ENCODE assay signal across 11 cellular contexts in genomic region chr12:124527861-124528561, GRCh38. TPM values are rescaled to one million over a fixed set of nuclear protein-coding genes. Genes with fewer than 3 reads are reported as not detected.
DNase-seq lines count a peak whose midpoint lies in the region; ATAC-seq and TF ChIP-seq lines count a peak whose summit lies in the region.
"Had no signal": no experiment of that assay in that cellular context is flagged by ENCODE, and none has a peak within 500 bp of the region (broad histone marks: within the 10 kb centered on the region; RNA-seq: fewer than 3 reads in every experiment).

No MANE protein-coding gene starts in this region.

- no peak for TF ChIP-seq CTCF in Panc1 (IDR thresholded peaks at IDR 0.05)
- TF ChIP-seq CTCF in foreskin fibroblast (IDR thresholded peaks at IDR 0.05; ENCODE audit: low read depth, low read length): peak; percentile 2

- no peaks in the 10 kb centered on the region for H3K27me3 ChIP-seq in Panc1 (ENCODE audit: control insufficient read depth, insufficient read depth, low read length)
- H3K27me3 ChIP-seq in skeletal muscle tissue (ENCODE audit: control insufficient read depth in 3 of 3, insufficient read depth in 3 of 3, low read length in 3 of 3): no peaks in the 10 kb centered on the region
- H3K27me3 ChIP-seq: body of pancreas had no signal

- POLR2A ChIA-PET in Panc1 (lab: Charles Lee): no interaction called here

- CTCF ChIA-PET in Panc1 (lab: Charles Lee): no interaction called here

- peak; percentile 31 for ATAC-seq in Panc1
- ATAC-seq: body of pancreas; naive thymus-derived CD4-positive, alpha-beta T cell had no signal

- H3K9me3 ChIP-seq in Panc1 (ENCODE audit: control insufficient read depth, insufficient read depth, low read depth, low read length): no peaks in the 10 kb centered on the region
- no peaks in the 10 kb centered on the region for H3K9me3 ChIP-seq in skeletal muscle tissue (ENCODE audit: control insufficient read depth in 3 of 3, low read length in 3 of 3)
- H3K9me3 ChIP-seq: body of pancreas had no signal

- no peak overlapping the region for H3K4me3 ChIP-seq in Panc1 (ENCODE audit: low read depth in 2 of 2, low read length in 2 of 2)
- H3K4me3 ChIP-seq in foreskin fibroblast (ENCODE audit: low read depth in 1 of 2, low read length in 2 of 2): no peak overlapping the region
- no peak overlapping the region for H3K4me3 ChIP-seq in skeletal muscle tissue (ENCODE audit: low read length in 3 of 3)
- H3K4me3 ChIP-seq: body of pancreas had no signal

- H3K36me3 ChIP-seq in Panc1 (ENCODE audit: control insufficient read depth, insufficient read depth, low read length) (no peaks in the 10 kb centered on the region), skeletal muscle tissue (ENCODE audit: control insufficient read depth in 3 of 3, insufficient read depth in 3 of 3, low read length in 3 of 3) (peaks cover 0 to 2% (median 2%) of the 10 kb centered on the region in 3 donors)

- H3K4me1 ChIP-seq in Panc1 (ENCODE audit: control insufficient read depth, insufficient read depth, low read length) (peaks cover 75% of the 10 kb centered on the region), skeletal muscle tissue (ENCODE audit: control insufficient read depth in 3 of 3, insufficient read depth in 3 of 3, low read length in 3 of 3) (peaks cover 14 to 44% (median 33%) of the 10 kb centered on the region in 3 donors)

- peak overlapping the region in 2 of 3 donors; percentile 2 to 51 for H3K9ac ChIP-seq in skeletal muscle tissue (ENCODE audit: low read depth in 1 of 3, low read length in 3 of 3)

- intact Hi-C loops in Panc1 (cut with micrococcal nuclease; ENCODE audit: unreplicated experiment): no loop called here

- no TSS peak for BruUV-seq in Panc1 (replicated peaks; lab: Mats Ljungman, UMichigan)

- in situ Hi-C loops in Panc1 (cut with HindIII; ENCODE audit: low pct_unique_long_range_greater_than_20kb, low sequenced_read_pairs): no loop called here

- H3K27ac ChIP-seq in Panc1 (ENCODE audit: low read length) (peak overlapping the region; percentile 77), skeletal muscle tissue (ENCODE audit: low read depth, low read length) (no peak overlapping the region)
- H3K27ac ChIP-seq: body of pancreas had no signal

- DNase-seq in H4 (ENCODE audit: low spot score) (peak; percentile 92), Panc1 (ENCODE audit: low read depth, low spot score) (no peak), foreskin fibroblast (peak; percentile 66 to 83), NAMALWA (ENCODE audit: low spot score) (no peak), iPS-NIHi11 (ENCODE audit: low spot score) (no peak), cerebellar nuclear complex (lab: John Stamatoyannopoulos, UW) (no peak)
- DNase-seq in central memory CD4-positive, alpha-beta T cell: no peak
- DNase-seq: body of pancreas; hypothalamus; naive thymus-derived CD4-positive, alpha-beta T cell had no signal

RNA-seq across cellular contexts. Expression of gene NCOR2, which starts 39.4 kb away (rescaled TPM):
- total RNA-seq in H4 (2014; rRNA removed; shearing (Covaris generic)): 17.9 and 21.5 TPM in 2 replicates
- total RNA-seq in Panc1 (2021; ENCODE audit: unreplicated experiment): 461 TPM
- 441 TPM for polyA plus RNA-seq in Panc1 (2012; ENCODE audit: insufficient read length)
- total RNA-seq in skeletal muscle tissue: 32.9 TPM

Comparison
In these comparisons a context has a peak if more than half of its experiments do, and no peak if none do; other contexts are left out.
1. DNase-seq: peak in H4 (single experiment) and foreskin fibroblast (2 of 2); none in Panc1 (single experiment), NAMALWA (single experiment), central memory CD4-positive, alpha-beta T cell (single experiment), iPS-NIHi11 (single experiment) and cerebellar nuclear complex (0 of 2).
2. RNA of gene NCOR2, which starts 39.4 kb away (total RNA-seq): 461 TPM in Panc1 (single experiment); 32.9 TPM in skeletal muscle tissue (single experiment) and 17.9 to 21.5 TPM in H4; every median in the first group is over 10 times any median in the second.